ENCODE assay signal across 13 cellular contexts in genomic region chr12:115963030-115963480, GRCh38.
A peak's percentile ranks its signal among the peaks of the same experiment; 100 is the strongest.
DNase-seq lines count a peak whose midpoint lies in the region; ATAC-seq and TF ChIP-seq lines count a peak whose summit lies in the region.
"Had no signal": no experiment of that assay in that cellular context is flagged by ENCODE, and none has a peak within 500 bp of the region (broad histone marks: within the 10 kb centered on the region; RNA-seq: fewer than 3 reads in every experiment).

No MANE protein-coding gene starts in this region.

- H2AFZ ChIP-seq in ACC112 (ENCODE audit: low read length, unreplicated experiment) = no peak overlapping the region
- no peak overlapping the region for H2AFZ ChIP-seq in GM23338
- H2AFZ ChIP-seq in MM.1S (ENCODE audit: low read length) = no peak overlapping the region

- H4K20me1 ChIP-seq in GM23338 (replicated peaks; ENCODE audit: insufficient read depth) (no peaks in the 10 kb centered on the region), MM.1S (ENCODE audit: insufficient read depth, low read length) (no peaks in the 10 kb centered on the region)

- no peak for ATAC-seq in GM23338

- H3K36me3 Mint-ChIP-seq in GM23338 (ENCODE audit: low read depth) = peaks cover 33% of the 10 kb centered on the region

- H3K4me1 ChIP-seq in ACC112 (ENCODE audit: control insufficient read depth, insufficient read depth, low read length, unreplicated experiment) = peaks cover 26% of the 10 kb centered on the region
- H3K4me1 ChIP-seq in GM23338 (ENCODE audit: insufficient read depth) = no peaks in the 10 kb centered on the region
- H3K4me1 ChIP-seq in MM.1S (ENCODE audit: low read length) = no peaks in the 10 kb centered on the region
- H3K4me1 ChIP-seq in Peyer's patch = no peaks in the 10 kb centered on the region

- TF ChIP-seq CTCF in GM23338 (conservative IDR thresholded peaks at IDR 0.05; ENCODE audit: low read depth in 2 of 2) (no peak), MM.1S (IDR thresholded peaks at IDR 0.05; ENCODE audit: low read length) (no peak), Peyer's patch (IDR thresholded peaks at IDR 0.05) (no peak)

- no peaks in the 10 kb centered on the region for H3F3A ChIP-seq in GM23338 (replicated peaks; ENCODE audit: low read depth)
- no peaks in the 10 kb centered on the region for H3F3A ChIP-seq in MM.1S (ENCODE audit: insufficient read depth, low read length)

- H3K9me3 Mint-ChIP-seq in GM23338 = no peaks in the 10 kb centered on the region

- H3K27me3 Mint-ChIP-seq in GM23338 (ENCODE audit: insufficient read depth, low read depth, poor library complexity) = peaks cover 3% of the 10 kb centered on the region

- H3K27ac ChIP-seq in ACC112 (ENCODE audit: low read depth, low read length) = peak overlapping the region; percentile 76
- no peak overlapping the region for H3K27ac ChIP-seq in GM23338 (ENCODE audit: low read depth)
- H3K27ac ChIP-seq in MM.1S (ENCODE audit: low read length) = no peak overlapping the region
- no peak overlapping the region for H3K27ac ChIP-seq in Peyer's patch
- H3K27ac ChIP-seq: BLaER1 treated with 17β-estradiol and CSF1 and Interleukin-3, amounts not matched to agents 10 nM and 100 nM had no signal

- H3K4me3 ChIP-seq in ACC112 (ENCODE audit: low read depth, low read length) (no peak overlapping the region), GM23338 (no peak overlapping the region), MM.1S (ENCODE audit: low read length) (no peak overlapping the region), Peyer's patch (no peak overlapping the region)
- H3K4me3 ChIP-seq: BLaER1 treated with 17β-estradiol and CSF1 and Interleukin-3, amounts not matched to agents 10 nM and 100 nM had no signal

- H3K27ac Mint-ChIP-seq in GM23338 = peak overlapping the region; percentile 22; the same call in 1 of the 2 replicates

- no peaks in the 10 kb centered on the region for H3K4me1 Mint-ChIP-seq in GM23338

- no peak overlapping the region for H3K9ac ChIP-seq in MM.1S (ENCODE audit: low read length)
- H3K9ac ChIP-seq: BLaER1 treated with 17β-estradiol and CSF1 and Interleukin-3, amounts not matched to agents 10 nM and 100 nM had no signal

- no peaks in the 10 kb centered on the region for H3K9me2 ChIP-seq in GM23338 (ENCODE audit: insufficient read depth)
- no peaks in the 10 kb centered on the region for H3K9me2 ChIP-seq in MM.1S (replicated peaks; ENCODE audit: insufficient read depth, low read length)

- DNase-seq in GM23338 (ENCODE audit: low spot score) (no peak), amniotic epithelial cell (ENCODE audit: low read depth) (peak; percentile 67), glomerular visceral epithelial cell (ENCODE audit: extremely low spot score) (peak; percentile 68), MM.1S (no peak), Peyer's patch (no peak), NCI-H187 treated with DMSO at 0.1 percent for 48 hours (lab: John Stamatoyannopoulos, UW) (no peak), HPDE6-E6E7 (ENCODE audit: extremely low spot score) (no peak)
- DNase-seq: activated CD4-positive, alpha-beta T cell treated with anti-CD3 and anti-CD28 coated beads, Interleukin-2, amount 50 U/mL, for 48 hours; effector memory CD4-positive, alpha-beta T cell; KG1; NCI-H1694 treated with DMSO at 0.1 percent for 48 hours had no signal

- H3K27me3 ChIP-seq in ACC112 (ENCODE audit: insufficient read depth, low read length) = no peaks in the 10 kb centered on the region
- no peaks in the 10 kb centered on the region for H3K27me3 ChIP-seq in GM23338 (ENCODE audit: insufficient read depth)
- no peaks in the 10 kb centered on the region for H3K27me3 ChIP-seq in MM.1S (replicated peaks; ENCODE audit: insufficient read depth, low read length)
- H3K27me3 ChIP-seq in Peyer's patch = no peaks in the 10 kb centered on the region
- H3K27me3 ChIP-seq: BLaER1 treated with 17β-estradiol and CSF1 and Interleukin-3, amounts not matched to agents 10 nM and 100 nM had no signal

- no peak for TF ChIP-seq POLR2A in Peyer's patch (IDR thresholded peaks at IDR 0.05)

- no peak overlapping the region for H3K4me2 ChIP-seq in GM23338
- H3K4me2 ChIP-seq in MM.1S (ENCODE audit: low read depth, low read length) = no peak overlapping the region
- H3K4me2 ChIP-seq: BLaER1 treated with 17β-estradiol and CSF1 and Interleukin-3, amounts not matched to agents 10 nM and 100 nM had no signal

- no peak overlapping the region for H3K4me3 Mint-ChIP-seq in GM23338

- no peaks in the 10 kb centered on the region for H3K9me3 ChIP-seq in MM.1S (replicated peaks; ENCODE audit: insufficient read depth, low read length)
- H3K9me3 ChIP-seq in Peyer's patch = no peaks in the 10 kb centered on the region
- H3K9me3 ChIP-seq: BLaER1 treated with 17β-estradiol and CSF1 and Interleukin-3, amounts not matched to agents 10 nM and 100 nM had no signal

- no peaks in the 10 kb centered on the region for H3K79me2 ChIP-seq in ACC112 (ENCODE audit: control insufficient read depth, insufficient read depth, low read length, unreplicated experiment)
- H3K79me2 ChIP-seq in GM23338 (replicated peaks; ENCODE audit: insufficient read depth) = no peaks in the 10 kb centered on the region
- H3K79me2 ChIP-seq in MM.1S (ENCODE audit: low read length) = no peaks in the 10 kb centered on the region

- H3K36me3 ChIP-seq in ACC112 (ENCODE audit: insufficient read depth, low read length) (peaks cover 45% of the 10 kb centered on the region), GM23338 (ENCODE audit: insufficient read depth) (peaks cover 7% of the 10 kb centered on the region), MM.1S (replicated peaks; ENCODE audit: insufficient read depth, low read length) (no peaks in the 10 kb centered on the region; the same call in 1 of the 2 replicates), Peyer's patch (peaks cover 0 to 92% (median 2%) of the 10 kb centered on the region in 3 donors)

TF ChIP-seq in GM23338, 12 proteins besides CTCF, POLR2A, EP300 and RAD21 (continues in another document):
- no peak for TF ChIP-seq EZH2phosphoT487 (IDR thresholded peaks at IDR 0.05; ENCODE audit: unreplicated experiment)
- no peak for TF ChIP-seq ZNF114 (CRISPR knock-in tag; IDR thresholded peaks at IDR 0.05)
- TF ChIP-seq POLR2AphosphoS5 (IDR thresholded peaks at IDR 0.05; ENCODE audit: low read depth) = no peak
- no peak for TF ChIP-seq EZH2 (IDR thresholded peaks at IDR 0.05; ENCODE audit: low read depth, unreplicated experiment)
- TF ChIP-seq NANOG (IDR thresholded peaks at IDR 0.05; ENCODE audit: borderline replicate concordance) = no peak
- TF ChIP-seq ZNF331 (CRISPR knock-in tag; IDR thresholded peaks at IDR 0.05; ENCODE audit: low read depth) = no peak
- no peak for TF ChIP-seq REST (IDR thresholded peaks at IDR 0.05; ENCODE audit: unreplicated experiment)
- TF ChIP-seq CREB1 (CRISPR knock-in tag; IDR thresholded peaks at IDR 0.05; ENCODE audit: low read depth) = no peak
- TF ChIP-seq ETS1 (IDR thresholded peaks at IDR 0.05) = no peak
- TF ChIP-seq STAT1 (IDR thresholded peaks at IDR 0.05; ENCODE audit: unreplicated experiment) = no peak
- no peak for TF ChIP-seq JUNB (IDR thresholded peaks at IDR 0.05; ENCODE audit: unreplicated experiment)

Comparison
In these comparisons a context has a peak if more than half of its experiments do, and no peak if none do; other contexts are left out.
1. DNase-seq: peak in amniotic epithelial cell (single experiment) and glomerular visceral epithelial cell (single experiment); none in GM23338 (single experiment), MM.1S (single experiment), Peyer's patch (0 of 3), NCI-H187 treated with DMSO at 0.1 percent for 48 hours (single experiment) and HPDE6-E6E7 (single experiment).